In the genomic region with DNA sequence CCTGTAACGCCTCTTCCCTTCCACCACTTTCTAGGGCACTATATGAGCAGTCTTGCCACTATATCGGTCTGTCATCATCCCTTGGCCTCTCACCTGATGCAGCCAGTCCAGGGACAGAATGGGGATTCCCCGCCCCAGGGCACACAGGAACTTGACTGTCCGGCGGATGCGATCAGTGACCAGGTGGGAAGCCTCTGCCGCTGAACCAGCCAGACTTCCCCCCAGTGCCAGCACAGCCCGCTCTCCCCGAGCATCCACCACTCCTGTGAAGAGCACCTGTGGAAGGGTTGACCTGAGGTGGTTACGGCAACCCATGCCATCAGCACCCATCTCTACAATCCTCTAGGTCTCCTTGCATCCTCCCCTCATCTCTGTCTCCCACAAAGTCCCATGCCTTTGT, we compare ENCODE assay signal across 15 cellular contexts. TPM values are rescaled to one million over a fixed set of nuclear protein-coding genes. Genes with fewer than 3 reads are reported as not detected.
A peak's percentile ranks its signal among the peaks of the same experiment; 100 is the strongest.
DNase-seq lines count a peak whose midpoint lies in the region; ATAC-seq and TF ChIP-seq lines count a peak whose summit lies in the region.
"Had no signal": no experiment of that assay in that cellular context is flagged by ENCODE, and none has a peak within 500 bp of the region (broad histone marks: within the 10 kb centered on the region; RNA-seq: fewer than 3 reads in every experiment).

No MANE protein-coding gene starts in this region.

- no peak overlapping the region for H3K9ac ChIP-seq in neural progenitor cell

- H3K27me3 ChIP-seq in neural progenitor cell, result no peaks in the 10 kb centered on the region
- no peaks in the 10 kb centered on the region for H3K27me3 ChIP-seq in aorta (ENCODE audit: control insufficient read depth in 1 of 2, insufficient read depth in 2 of 2, low read length in 1 of 2)

- H3K4me1 ChIP-seq in neural progenitor cell, result no peaks in the 10 kb centered on the region
- H3K4me1 ChIP-seq in aorta (ENCODE audit: control insufficient read depth in 1 of 2, insufficient read depth in 2 of 2, low read length in 2 of 2), result no peaks in the 10 kb centered on the region

- no peak for TF ChIP-seq CTCF in RWPE1 (conservative IDR thresholded peaks at IDR 0.05; ENCODE audit: low read depth)
- TF ChIP-seq CTCF in neural progenitor cell (IDR thresholded peaks at IDR 0.05), result no peak
- TF ChIP-seq CTCF in osteocyte (IDR thresholded peaks at IDR 0.05), result no peak

- POLR2A ChIA-PET in RWPE1 (lab: Yijun Ruan, JAX; ENCODE audit: low non-redundant PET), result no interaction called here

- H3F3A ChIP-seq in neural progenitor cell (ENCODE audit: low read depth), result no peaks in the 10 kb centered on the region

- no peaks in the 10 kb centered on the region for H3K9me3 Mint-ChIP-seq in dendritic cell treated with granulocyte-macrophage colony-stimulating factor and Interleukin-4, amounts not matched to agents 40 ng/mL and 50 ng/mL, for 4 days
- no peaks in the 10 kb centered on the region for H3K9me3 Mint-ChIP-seq in neural progenitor cell
- H3K9me3 Mint-ChIP-seq in osteocyte (ENCODE audit: unreplicated experiment), result no peaks in the 10 kb centered on the region
- H3K9me3 Mint-ChIP-seq: CD4-positive, alpha-beta memory T cell; H9 had no signal

- H3K4me3 ChIP-seq in neural progenitor cell, result no peak overlapping the region
- H3K4me3 ChIP-seq in aorta (ENCODE audit: low read length in 2 of 2), result no peak overlapping the region
- H3K4me3 ChIP-seq: GM12878 had no signal

- no peak overlapping the region for H2AFZ ChIP-seq in neural progenitor cell (replicated peaks)

- H3K27ac Mint-ChIP-seq in dendritic cell treated with granulocyte-macrophage colony-stimulating factor and Interleukin-4, amounts not matched to agents 40 ng/mL and 50 ng/mL, for 4 days, result peak overlapping the region; percentile 44
- H3K27ac Mint-ChIP-seq in neural progenitor cell (peak overlapping the region; percentile 31), osteocyte (ENCODE audit: unreplicated experiment) (no peak overlapping the region)
- H3K27ac Mint-ChIP-seq: B cell, H9 had no signal

- intact Hi-C loops in dendritic cell treated with granulocyte-macrophage colony-stimulating factor and Interleukin-4, amounts not matched to agents 40 ng/mL and 50 ng/mL, for 4 days (cut with micrococcal nuclease), result no loop called here
- intact Hi-C loops in aorta (cut with DNase I), result no loop called here

- H3K9me3 ChIP-seq in neural progenitor cell (ENCODE audit: low read depth) (no peaks in the 10 kb centered on the region), aorta (ENCODE audit: control insufficient read depth, low read length) (no peaks in the 10 kb centered on the region)

- no peaks in the 10 kb centered on the region for H3K79me2 ChIP-seq in neural progenitor cell (ENCODE audit: low read depth)

- H3K4me1 Mint-ChIP-seq in dendritic cell treated with granulocyte-macrophage colony-stimulating factor and Interleukin-4, amounts not matched to agents 40 ng/mL and 50 ng/mL, for 4 days (ENCODE audit: low read depth), result peaks cover 33% of the 10 kb centered on the region
- no peaks in the 10 kb centered on the region for H3K4me1 Mint-ChIP-seq in neural progenitor cell
- H3K4me1 Mint-ChIP-seq in osteocyte (ENCODE audit: unreplicated experiment), result peaks cover 10% of the 10 kb centered on the region
- H3K4me1 Mint-ChIP-seq: B cell had no signal

- no peak overlapping the region for H3K4me3 Mint-ChIP-seq in dendritic cell treated with granulocyte-macrophage colony-stimulating factor and Interleukin-4, amounts not matched to agents 40 ng/mL and 50 ng/mL, for 4 days
- H3K4me3 Mint-ChIP-seq in neural progenitor cell (no peak overlapping the region), osteocyte (ENCODE audit: unreplicated experiment) (no peak overlapping the region)
- H3K4me3 Mint-ChIP-seq: B cell; CD4-positive, alpha-beta memory T cell; H9 had no signal

- H3K36me3 Mint-ChIP-seq in dendritic cell treated with granulocyte-macrophage colony-stimulating factor and Interleukin-4, amounts not matched to agents 40 ng/mL and 50 ng/mL, for 4 days (ENCODE audit: low read depth), result peaks cover 53% of the 10 kb centered on the region
- H3K36me3 Mint-ChIP-seq in neural progenitor cell (peaks cover 58% of the 10 kb centered on the region), osteocyte (ENCODE audit: unreplicated experiment) (peaks cover 43% of the 10 kb centered on the region)

- 97% methylated on average over 10 of the region's 10 CpGs for WGBS in aorta, 2 donors

- no peak for ATAC-seq in aorta (ENCODE audit: low FRiP score)
- no peak for ATAC-seq in HG02970 (IDR thresholded peaks at IDR 0.05; ENCODE audit: low FRiP score, unreplicated experiment)
- no peak for ATAC-seq in stimulated activated naive CD8-positive, alpha-beta T cell treated with anti-CD3 and anti-CD28 coated beads, Interleukin-15, Interleukin-2, amounts not matched to agents 100 U/mL and 50 U/mL, for 24 hours
- ATAC-seq: GM12878, HepG2 had no signal

- H4K20me1 ChIP-seq in neural progenitor cell (ENCODE audit: low read depth), result no peaks in the 10 kb centered on the region

- H3K36me3 ChIP-seq in neural progenitor cell (no peaks in the 10 kb centered on the region), aorta (ENCODE audit: control insufficient read depth in 1 of 2, insufficient read depth in 2 of 2, low read length in 1 of 2) (no peaks in the 10 kb centered on the region)

- DNase-seq in RWPE1 (ENCODE audit: low spot score) (no peak), neural progenitor cell (ENCODE audit: low spot score) (no peak), aorta (peak; percentile 42 to 68), osteocyte (ENCODE audit: extremely low spot score, unreplicated experiment) (no peak)
- DNase-seq in stimulated activated naive CD8-positive, alpha-beta T cell treated with anti-CD3 and anti-CD28 coated beads, Interleukin-15, Interleukin-2, amounts not matched to agents 100 U/mL and 50 U/mL, for 24 hours, result no peak
- DNase-seq: CD4-positive, alpha-beta memory T cell; DMS79; GOT3; H9 had no signal

- CTCF ChIA-PET in RWPE1 (lab: Yijun Ruan, JAX), result interaction anchor here (0.9 kb wide), 1 partner anchor 14 kb away, joined by 4 read pairs; a partner anchor contains a TSS

- no peak overlapping the region for H3K4me2 ChIP-seq in neural progenitor cell

- H3K27ac ChIP-seq in RWPE1 (peak overlapping the region; percentile 27), neural progenitor cell (no peak overlapping the region), aorta (ENCODE audit: low read depth in 1 of 2, low read length in 2 of 2) (no peak overlapping the region)
- H3K27ac ChIP-seq: C4-2B had no signal

- no peaks in the 10 kb centered on the region for H3K27me3 Mint-ChIP-seq in dendritic cell treated with granulocyte-macrophage colony-stimulating factor and Interleukin-4, amounts not matched to agents 40 ng/mL and 50 ng/mL, for 4 days
- peaks cover 3% of the 10 kb centered on the region for H3K27me3 Mint-ChIP-seq in neural progenitor cell (ENCODE audit: insufficient read depth, low read depth)
- no peaks in the 10 kb centered on the region for H3K27me3 Mint-ChIP-seq in osteocyte (ENCODE audit: unreplicated experiment)
- H3K27me3 Mint-ChIP-seq: B cell; CD4-positive, alpha-beta memory T cell had no signal

RNA-seq across cellular contexts. Expression of a gene that starts 12.2 kb away (rescaled TPM):
- 12.4 and 38.3 TPM in 2 replicates for total RNA-seq in neural progenitor cell (ENCODE audit: low replicate concordance)
- total RNA-seq in aorta, result 10 to 100 TPM; 13.0 to 15.0 TPM
- 10 to 100 TPM in 1 of 2 donors, 1 to 10 TPM in 1; 5.6 to 19.6 TPM for polyA plus RNA-seq in aorta
- total RNA-seq in osteocyte, result 28.1 and 31.5 TPM in 2 replicates

RNA-seq across cellular contexts. Expression of a gene that starts 14.1 kb away (rescaled TPM):
- total RNA-seq in neural progenitor cell (ENCODE audit: low replicate concordance) (22.6 and 29.5 TPM in 2 replicates), aorta (10 to 100 TPM; 31.4 to 33.3 TPM), osteocyte (37.7 and 40.1 TPM in 2 replicates)
- 10 to 100 TPM in 1 of 2 donors, 1 to 10 TPM in 1; 7.4 to 34.5 TPM for polyA plus RNA-seq in aorta

RNA-seq across cellular contexts. Expression of a gene that starts 16.6 kb away (rescaled TPM):
- total RNA-seq in neural progenitor cell (ENCODE audit: low replicate concordance), result 10.2 and 25.4 TPM in 2 replicates
- total RNA-seq in aorta, result 100 to 1,000 TPM; 130 to 134 TPM
- polyA plus RNA-seq in aorta, result 10 to 100 TPM; 68.5 to 83.3 TPM
- 134 and 135 TPM in 2 replicates for total RNA-seq in osteocyte

RNA-seq across cellular contexts. Expression of a gene that starts 17.1 kb away (rescaled TPM):
- total RNA-seq in neural progenitor cell (ENCODE audit: low replicate concordance), result 1,479 and 2,270 TPM in 2 replicates
- total RNA-seq in aorta, result 100 to 1,000 TPM; 264 to 324 TPM
- 100 to 1,000 TPM in 1 of 2 donors, 10 to 100 TPM in 1; 99.5 to 189 TPM for polyA plus RNA-seq in aorta
- total RNA-seq in osteocyte, result 725 and 729 TPM in 2 replicates

RNA-seq across cellular contexts. Expression of a gene that starts 30.2 kb away (rescaled TPM):
- total RNA-seq in neural progenitor cell (ENCODE audit: low replicate concordance), result 17.6 and 29.2 TPM in 2 replicates
- total RNA-seq in aorta, result 10 to 100 TPM; 22.3 to 25.2 TPM
- polyA plus RNA-seq in aorta, result 10 to 100 TPM; 12.8 to 34.0 TPM
- total RNA-seq in osteocyte, result 28.7 TPM in 2 replicates

Comparison
In these comparisons a context has a peak if more than half of its experiments do, and no peak if none do; other contexts are left out.
1. DNase-seq: peak in aorta (2 of 2); none in RWPE1 (single experiment), neural progenitor cell (single experiment), stimulated activated naive CD8-positive, alpha-beta T cell treated with anti-CD3 and anti-CD28 coated beads, Interleukin-15, Interleukin-2, amounts not matched to agents 100 U/mL and 50 U/mL, for 24 hours (single experiment) and osteocyte (single experiment).